ENCODE assay signal across 8 cellular contexts in genomic region chr10:87184419-87184818, GRCh38. TPM values are rescaled to one million over a fixed set of nuclear protein-coding genes. Genes with fewer than 3 reads are reported as not detected.
DNase-seq lines count a peak whose midpoint lies in the region; ATAC-seq, FAIRE-seq and TF ChIP-seq lines count a peak whose summit lies in the region.
"Not testable (repeated sequence)": the region's sequence is repeated elsewhere in the genome, so short reads cannot be mapped to it uniquely, and the experiment has no call there.
"Had no signal": no experiment of that assay in that cellular context is flagged by ENCODE, and none has a peak within 500 bp of the region (broad histone marks: within the 10 kb centered on the region; RNA-seq: fewer than 3 reads in every experiment).

No MANE protein-coding gene starts in this region.

- H3K27ac Mint-ChIP-seq in nephron progenitor cell, result peak overlapping the region; percentile 0

- not testable (repeated sequence) for TF ChIP-seq CTCF in astrocyte of the spinal cord (IDR thresholded peaks at IDR 0.05; ENCODE audit: low read depth, low read length); fibroblast of villous mesenchyme (IDR thresholded peaks at IDR 0.05; ENCODE audit: insufficient read depth, low read depth, low read length); nephron progenitor cell (IDR thresholded peaks at IDR 0.05)

- not testable (repeated sequence) for H3K27me3 Mint-ChIP-seq in nephron progenitor cell (ENCODE audit: low read depth, poor library complexity)

- H3K4me1 Mint-ChIP-seq in nephron progenitor cell, result not testable (repeated sequence)

- H3K4me3 ChIP-seq in astrocyte of the spinal cord (ENCODE audit: low read depth, low read length); fibroblast of villous mesenchyme (ENCODE audit: low read depth, low read length): not testable (repeated sequence)

- H3K9me3 Mint-ChIP-seq in nephron progenitor cell, result peaks cover 17% of the 10 kb centered on the region

- TF ChIP-seq POLR2A in H54 (IDR thresholded peaks at IDR 0.05; ENCODE audit: low read depth, low read length), result not testable (repeated sequence)

- peak; percentile 58 for ATAC-seq in left lobe of liver

- DNase-seq in H54 (ENCODE audit: insufficient read length, low spot score); left lobe of liver (ENCODE audit: low spot score); nephron progenitor cell: not testable (repeated sequence)
- peak; percentile 33 for DNase-seq in NCI-H146 treated with DMSO at 0.1 percent for 48 hours (lab: John Stamatoyannopoulos, UW; ENCODE audit: unreplicated experiment)
- DNase-seq in SIG-M5 (lab: John Stamatoyannopoulos, UW), result peak; percentile 2
- DNase-seq in astrocyte of the spinal cord (ENCODE audit: low read depth, low spot score), result peak; percentile 0
- DNase-seq in fibroblast of villous mesenchyme (ENCODE audit: low read depth), result peak; percentile 56

- peaks cover 88% of the 10 kb centered on the region for H3K36me3 Mint-ChIP-seq in nephron progenitor cell (ENCODE audit: low read depth)

- in situ Hi-C loops in astrocyte of the spinal cord (cut with HindIII; ENCODE audit: low sequenced_read_pairs), result not testable (repeated sequence)

- not testable (repeated sequence) for H3K4me3 Mint-ChIP-seq in nephron progenitor cell

- peak; percentile 50 for FAIRE-seq in H54 (lab: Jason Lieb, UNC)

RNA-seq across cellular contexts. Expression of gene NUTM2A, which starts 40.8 kb away (rescaled TPM):
- under 0.01 and 0.43 TPM in 2 replicates for total RNA-seq in fibroblast of villous mesenchyme
- 1.1 TPM for total RNA-seq in left lobe of liver
- total RNA-seq: G401 had no signal
